In the genomic region with DNA sequence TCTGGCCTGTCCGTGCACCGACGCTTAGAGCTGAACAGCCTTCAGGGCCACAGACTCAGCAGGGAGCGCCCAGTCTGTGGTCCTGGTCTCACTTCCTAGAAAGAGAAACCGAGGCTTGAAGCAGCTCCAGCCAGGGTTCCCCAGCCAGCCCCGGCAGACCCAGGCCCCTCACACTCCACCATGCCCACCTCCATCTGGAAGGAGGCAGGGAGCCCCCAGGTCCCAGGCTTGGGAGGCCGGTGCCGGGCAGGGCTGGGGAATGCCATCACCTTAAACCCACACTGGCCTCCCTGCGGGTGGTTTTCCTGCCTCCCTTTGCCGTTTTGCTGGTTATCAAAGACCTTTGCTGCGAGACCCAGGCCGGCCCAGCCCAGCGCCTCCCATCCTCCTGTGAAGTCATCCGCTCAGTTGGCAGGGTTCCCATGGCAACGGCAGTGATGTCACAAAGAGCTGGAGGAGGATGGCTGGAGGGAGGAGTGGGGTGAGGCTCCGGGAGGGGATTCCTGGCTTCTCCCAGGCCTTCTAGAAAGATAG, we compare ENCODE assay signal across 8 cellular contexts. TPM values are rescaled to one million over a fixed set of nuclear protein-coding genes. Genes with fewer than 3 reads are reported as not detected.
DNase-seq lines count a peak whose midpoint lies in the region; ATAC-seq and TF ChIP-seq lines count a peak whose summit lies in the region.

No MANE protein-coding gene starts in this region.

- H3K9me3 Mint-ChIP-seq in activated CD8-positive, alpha-beta memory T cell treated with anti-CD3 and anti-CD28 coated beads, Interleukin-2, amount 10 ng/mL, durations not matched to agents 7 days and 5 days (ENCODE audit: low read depth) = no peaks in the 10 kb centered on the region
- H3K9me3 Mint-ChIP-seq in type B pancreatic cell = no peaks in the 10 kb centered on the region
- peaks cover 5 to 7% of the 10 kb centered on the region in 2 donors for H3K9me3 Mint-ChIP-seq in stimulated activated naive B cell treated with anti-CD40 and anti-IgM and Interleukin-4, amounts not matched to agents 10 μg/mL and 1 μg/mL and 100 μg/mL, for 72 hours

- no peak for TF ChIP-seq CTCF in type B pancreatic cell (conservative IDR thresholded peaks at IDR 0.05)

- no peaks in the 10 kb centered on the region for H3K36me3 Mint-ChIP-seq in activated CD8-positive, alpha-beta memory T cell treated with anti-CD3 and anti-CD28 coated beads, Interleukin-2, amount 10 ng/mL, durations not matched to agents 7 days and 5 days
- peaks cover 2% of the 10 kb centered on the region for H3K36me3 Mint-ChIP-seq in type B pancreatic cell
- no peaks in the 10 kb centered on the region for H3K36me3 Mint-ChIP-seq in stimulated activated naive B cell treated with anti-CD40 and anti-IgM and Interleukin-4, amounts not matched to agents 10 μg/mL and 1 μg/mL and 100 μg/mL, for 72 hours

- DNase-seq in activated effector memory CD4-positive, alpha-beta T cell treated with anti-CD3 and anti-CD28 coated beads, Interleukin-2, amount 50 U/mL, for 16 hours = peak; percentile 42
- no peak for DNase-seq in activated effector memory CD4-positive, alpha-beta T cell treated with Interleukin-2 at 50 U/mL for 16 hours
- DNase-seq in activated CD8-positive, alpha-beta memory T cell treated with anti-CD3 and anti-CD28 coated beads, Interleukin-2, amount 10 ng/mL, durations not matched to agents 7 days and 5 days = peak; percentile 31
- DNase-seq in iPS-NIHi7 (ENCODE audit: extremely low spot score) (peak; percentile 73), type B pancreatic cell (ENCODE audit: extremely low spot score, unreplicated experiment) (peak; percentile 79)
- DNase-seq in stimulated activated CD4-positive, alpha-beta T cell treated with anti-CD3 and anti-CD28 coated beads, Interleukin-12 subunit alpha, Interleukin-12 subunit beta, amount 100 ng/mL, for 4 hours = no peak
- DNase-seq in stimulated activated naive B cell treated with anti-CD40 and anti-IgM and Interleukin-4, amounts not matched to agents 10 μg/mL and 1 μg/mL and 100 μg/mL, for 72 hours = no peak

- no peaks in the 10 kb centered on the region for H3K4me1 Mint-ChIP-seq in activated CD8-positive, alpha-beta memory T cell treated with anti-CD3 and anti-CD28 coated beads, Interleukin-2, amount 10 ng/mL, durations not matched to agents 7 days and 5 days
- H3K4me1 Mint-ChIP-seq in type B pancreatic cell (ENCODE audit: unreplicated experiment) = peaks cover 12% of the 10 kb centered on the region
- H3K4me1 Mint-ChIP-seq in stimulated activated naive B cell treated with anti-CD40 and anti-IgM and Interleukin-4, amounts not matched to agents 10 μg/mL and 1 μg/mL and 100 μg/mL, for 72 hours = no peaks in the 10 kb centered on the region

- H3K4me3 Mint-ChIP-seq in activated CD8-positive, alpha-beta memory T cell treated with anti-CD3 and anti-CD28 coated beads, Interleukin-2, amount 10 ng/mL, durations not matched to agents 7 days and 5 days = no peak overlapping the region
- no peak overlapping the region for H3K4me3 Mint-ChIP-seq in type B pancreatic cell
- no peak overlapping the region for H3K4me3 Mint-ChIP-seq in stimulated activated naive B cell treated with anti-CD40 and anti-IgM and Interleukin-4, amounts not matched to agents 10 μg/mL and 1 μg/mL and 100 μg/mL, for 72 hours

- H3K27me3 Mint-ChIP-seq in activated CD8-positive, alpha-beta memory T cell treated with anti-CD3 and anti-CD28 coated beads, Interleukin-2, amount 10 ng/mL, durations not matched to agents 7 days and 5 days = peaks cover 8% of the 10 kb centered on the region
- H3K27me3 Mint-ChIP-seq in type B pancreatic cell = peaks cover 14% of the 10 kb centered on the region
- H3K27me3 Mint-ChIP-seq in stimulated activated naive B cell treated with anti-CD40 and anti-IgM and Interleukin-4, amounts not matched to agents 10 μg/mL and 1 μg/mL and 100 μg/mL, for 72 hours = peaks cover 31 to 50% of the 10 kb centered on the region in 2 donors

- no peak for ATAC-seq in activated CD8-positive, alpha-beta memory T cell treated with anti-CD3 and anti-CD28 coated beads, Interleukin-2, amount 10 ng/mL, durations not matched to agents 7 days and 5 days
- ATAC-seq in HG03520 (IDR thresholded peaks at IDR 0.05; ENCODE audit: unreplicated experiment) = no peak
- ATAC-seq in stimulated activated naive B cell treated with anti-CD40 and anti-IgM and Interleukin-4, amounts not matched to agents 10 μg/mL and 1 μg/mL and 100 μg/mL, for 72 hours (replicated peaks) = no peak

- H3K27ac Mint-ChIP-seq in activated CD8-positive, alpha-beta memory T cell treated with anti-CD3 and anti-CD28 coated beads, Interleukin-2, amount 10 ng/mL, durations not matched to agents 7 days and 5 days = no peak overlapping the region
- H3K27ac Mint-ChIP-seq in type B pancreatic cell = no peak overlapping the region
- no peak overlapping the region for H3K27ac Mint-ChIP-seq in stimulated activated naive B cell treated with anti-CD40 and anti-IgM and Interleukin-4, amounts not matched to agents 10 μg/mL and 1 μg/mL and 100 μg/mL, for 72 hours

- CTCF ChIA-PET in activated CD8-positive, alpha-beta memory T cell treated with anti-CD3 and anti-CD28 coated beads, Interleukin-2, amount 10 ng/mL, durations not matched to agents 7 days and 5 days (lab: Charles Lee) = no interaction called here

RNA-seq across cellular contexts. Expression of a gene that starts 24.0 kb away (rescaled TPM):
- total RNA-seq in activated CD8-positive, alpha-beta memory T cell treated with anti-CD3 and anti-CD28 coated beads, Interleukin-2, amount 10 ng/mL, durations not matched to agents 7 days and 5 days = not detected
- total RNA-seq in type B pancreatic cell (ENCODE audit: low replicate concordance) = 5.7 and 5.8 TPM in 2 replicates

Comparison
In these comparisons a context has a peak if more than half of its experiments do, and no peak if none do; other contexts are left out.
1. DNase-seq: peak in activated effector memory CD4-positive, alpha-beta T cell treated with anti-CD3 and anti-CD28 coated beads, Interleukin-2, amount 50 U/mL, for 16 hours (single experiment), activated CD8-positive, alpha-beta memory T cell treated with anti-CD3 and anti-CD28 coated beads, Interleukin-2, amount 10 ng/mL, durations not matched to agents 7 days and 5 days (single experiment), iPS-NIHi7 (single experiment) and type B pancreatic cell (single experiment); none in activated effector memory CD4-positive, alpha-beta T cell treated with Interleukin-2 at 50 U/mL for 16 hours (single experiment), stimulated activated CD4-positive, alpha-beta T cell treated with anti-CD3 and anti-CD28 coated beads, Interleukin-12 subunit alpha, Interleukin-12 subunit beta, amount 100 ng/mL, for 4 hours (single experiment) and stimulated activated naive B cell treated with anti-CD40 and anti-IgM and Interleukin-4, amounts not matched to agents 10 μg/mL and 1 μg/mL and 100 μg/mL, for 72 hours (single experiment).